Comparison of ENCODE assay signal across 1 cellular context in genomic region chr1:120176092-120176855, GRCh38.
TF ChIP-seq lines count a peak whose summit lies in the region.

Gene SEC22B (minus strand): TSS chr1:120176520. CDS start chr1:120176381, 139 bp downstream.

TF ChIP-seq in K562, 482 proteins besides CTCF, POLR2A, EP300 and RAD21 (continued from another document and continues in another):
- TF ChIP-seq NCOA2 (IDR thresholded peaks at IDR 0.05; ENCODE audit: partially characterized antibody in 2 of 2) (no peak), ELF2 (CRISPR knock-in tag; IDR thresholded peaks at IDR 0.05) (peak; percentile 94), SRSF7 (optimal IDR thresholded peaks at IDR 0.05; ENCODE audit: low read depth, low read length) (no peak), KDM5B (IDR thresholded peaks at IDR 0.05; ENCODE audit: insufficient replicate concordance, low read depth, low read length) (peak; percentile 96), DDX20 (tag; IDR thresholded peaks at IDR 0.05; ENCODE audit: low read depth) (peak; percentile 70; the same call in 1 of the 2 replicates), ZBTB1 (CRISPR knock-in tag; IDR thresholded peaks at IDR 0.05; ENCODE audit: borderline replicate concordance, low read depth) (0 out of 2 replicates have a peak, but pooled peaks have one; percentile 43), EP400 (IDR thresholded peaks at IDR 0.05) (peak; percentile 99), KAT7 (CRISPR knock-in tag; IDR thresholded peaks at IDR 0.05; ENCODE audit: borderline replicate concordance) (peak; percentile 98), RHOXF2B (CRISPR knock-in tag; conservative IDR thresholded peaks at IDR 0.05) (no peak), CHCHD3 (CRISPR knock-in tag; IDR thresholded peaks at IDR 0.05) (peak; percentile 51; the same call in 1 of the 2 replicates), ZNF780A (CRISPR knock-in tag; IDR thresholded peaks at IDR 0.05) (no peak), CEBPB (tag; IDR thresholded peaks at IDR 0.05) (no peak), SOX6 (IDR thresholded peaks at IDR 0.05) (peak; percentile 76), MECOM (CRISPR knock-in tag; IDR thresholded peaks at IDR 0.05) (no peak), ATF7 (IDR thresholded peaks at IDR 0.05) (peak; percentile 89), GATAD2A (IDR thresholded peaks at IDR 0.05) (peak; percentile 80), HSF4 (CRISPR knock-in tag; IDR thresholded peaks at IDR 0.05; ENCODE audit: borderline replicate concordance) (no peak), PRMT5 (CRISPR knock-in tag; IDR thresholded peaks at IDR 0.05) (no peak), PURB (CRISPR knock-in tag; IDR thresholded peaks at IDR 0.05; ENCODE audit: low read depth) (no peak), KLF1 (tag; IDR thresholded peaks at IDR 0.05) (no peak), ARNT (IDR thresholded peaks at IDR 0.05) (peak; percentile 89 to 93), GTF3C2 (IDR thresholded peaks at IDR 0.05; ENCODE audit: borderline replicate concordance, extremely low read depth, insufficient read length) (no peak), GATAD2B (IDR thresholded peaks at IDR 0.05; ENCODE audit: borderline replicate concordance) (peak; percentile 83), FOXP1 (CRISPR knock-in tag; IDR thresholded peaks at IDR 0.05) (no peak), MAFF (IDR thresholded peaks at IDR 0.05; ENCODE audit: low read length) (no peak; the same call in 1 of the 2 replicates), HDAC6 (IDR thresholded peaks at IDR 0.05; ENCODE audit: low read depth, low read length) (0 out of 2 replicates have a peak, but pooled peaks have one; percentile 78), ZNF764 (CRISPR knock-in tag; IDR thresholded peaks at IDR 0.05; ENCODE audit: low read depth) (no peak), ZFP36 (IDR thresholded peaks at IDR 0.05; ENCODE audit: low read depth, low read length, partially characterized antibody) (peak; percentile 17), IRF2 (CRISPR knock-in tag; IDR thresholded peaks at IDR 0.05) (no peak), NCOA4 (IDR thresholded peaks at IDR 0.05; ENCODE audit: partially characterized antibody) (no peak), SMARCC2 (IDR thresholded peaks at IDR 0.05; ENCODE audit: low read depth) (no peak), PHF8 (IDR thresholded peaks at IDR 0.05; ENCODE audit: borderline replicate concordance, low read length) (peak; percentile 99), KDM1A (IDR thresholded peaks at IDR 0.05) (no peak), ATF1 (CRISPR knock-in tag; IDR thresholded peaks at IDR 0.05) (no peak), ATF1 (tag; IDR thresholded peaks at IDR 0.05) (peak; percentile 95), CREM (IDR thresholded peaks at IDR 0.05; ENCODE audit: low read depth) (peak; percentile 95), CBX2 (IDR thresholded peaks at IDR 0.05; ENCODE audit: insufficient read depth, low read length, poor library complexity, severe bottlenecking) (no peak), TAF15 (IDR thresholded peaks at IDR 0.05; ENCODE audit: low read depth, low read length) (no peak), CSDE1 (IDR thresholded peaks at IDR 0.05) (0 out of 4 replicates have a peak, but pooled peaks of 1 of the 2 experiments have one; percentile 44), ZNF551 (CRISPR knock-in tag; IDR thresholded peaks at IDR 0.05) (no peak), ZNF174 (CRISPR knock-in tag; IDR thresholded peaks at IDR 0.05) (0 out of 2 replicates have a peak, but pooled peaks have one; percentile 29), RBBP5 (IDR thresholded peaks at IDR 0.05; ENCODE audit: borderline replicate concordance, insufficient read depth, low read length, poor library complexity, severe bottlenecking) (peak; percentile 91), ZNF184 (CRISPR knock-in tag; IDR thresholded peaks at IDR 0.05) (no peak), MAFG (tag; conservative IDR thresholded peaks at IDR 0.05) (peak; percentile 20; the same call in 1 of the 2 replicates), ZKSCAN3 (CRISPR knock-in tag; IDR thresholded peaks at IDR 0.05) (no peak), ZNF134 (CRISPR knock-in tag; conservative IDR thresholded peaks at IDR 0.05) (no peak; the same call in 1 of the 2 replicates), TAF7 (tag; IDR thresholded peaks at IDR 0.05) (peak; percentile 84), ZNF316 (IDR thresholded peaks at IDR 0.05) (peak; percentile 55; the same call in 1 of the 2 replicates), CBFA2T2 (conservative IDR thresholded peaks at IDR 0.05) (no peak), CREBBP (IDR thresholded peaks at IDR 0.05; ENCODE audit: low read depth, low read length) (no peak), TFE3 (CRISPR knock-in tag; IDR thresholded peaks at IDR 0.05) (no peak), HNRNPK (IDR thresholded peaks at IDR 0.05; ENCODE audit: low read depth, low read length, poor library complexity, severe bottlenecking) (no peak), ZZZ3 (IDR thresholded peaks at IDR 0.05) (peak; percentile 74; the same call in 1 of the 2 replicates), PYGO2 (tag; IDR thresholded peaks at IDR 0.05) (no peak), SREBF1 (IDR thresholded peaks at IDR 0.05; ENCODE audit: borderline replicate concordance, low read depth, low read length) (peak; percentile 32; the same call in 1 of the 2 replicates), ZNF57 (CRISPR knock-in tag; IDR thresholded peaks at IDR 0.05) (0 out of 2 replicates have a peak, but pooled peaks have one; percentile 35), ZNF695 (CRISPR knock-in tag; IDR thresholded peaks at IDR 0.05) (no peak), NFIC (IDR thresholded peaks at IDR 0.05) (peak; percentile 76), FIP1L1 (IDR thresholded peaks at IDR 0.05; ENCODE audit: low read depth, low read length, poor library complexity, severe bottlenecking) (no peak), ETV1 (tag; conservative IDR thresholded peaks at IDR 0.05; ENCODE audit: low read depth) (peak; percentile 95), ZBED1 (IDR thresholded peaks at IDR 0.05) (peak; percentile 66; the same call in 1 of the 2 replicates), HCFC1 (IDR thresholded peaks at IDR 0.05; ENCODE audit: low read depth, low read length) (peak; percentile 91), IFI16 (CRISPR knock-in tag; IDR thresholded peaks at IDR 0.05) (no peak), BACH1 (tag; IDR thresholded peaks at IDR 0.05) (no peak), HNRNPH1 (optimal IDR thresholded peaks at IDR 0.05; ENCODE audit: low read depth, low read length) (no peak), MTA3 (IDR thresholded peaks at IDR 0.05; ENCODE audit: borderline replicate concordance) (peak; percentile 94), ZKSCAN1 (IDR thresholded peaks at IDR 0.05; ENCODE audit: low read depth, low read length) (peak; percentile 62; the same call in 1 of the 2 replicates), USF1 (CRISPR knock-in tag; IDR thresholded peaks at IDR 0.05) (no peak), ZBTB17 (CRISPR knock-in tag; IDR thresholded peaks at IDR 0.05) (no peak; the same call in 1 of the 2 replicates), E2F3 (CRISPR knock-in tag; IDR thresholded peaks at IDR 0.05) (no peak)
- TF ChIP-seq, protein P1, sequence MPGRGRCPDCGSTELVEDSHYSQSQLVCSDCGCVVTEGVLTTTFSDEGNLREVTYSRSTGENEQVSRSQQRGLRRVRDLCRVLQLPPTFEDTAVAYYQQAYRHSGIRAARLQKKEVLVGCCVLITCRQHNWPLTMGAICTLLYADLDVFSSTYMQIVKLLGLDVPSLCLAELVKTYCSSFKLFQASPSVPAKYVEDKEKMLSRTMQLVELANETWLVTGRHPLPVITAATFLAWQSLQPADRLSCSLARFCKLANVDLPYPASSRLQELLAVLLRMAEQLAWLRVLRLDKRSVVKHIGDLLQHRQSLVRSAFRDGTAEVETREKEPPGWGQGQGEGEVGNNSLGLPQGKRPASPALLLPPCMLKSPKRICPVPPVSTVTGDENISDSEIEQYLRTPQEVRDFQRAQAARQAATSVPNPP (IDR thresholded peaks at IDR 0.05; ENCODE audit: borderline replicate concordance, insufficient read depth, insufficient read length) = no peak
- TF ChIP-seq, protein P2, sequence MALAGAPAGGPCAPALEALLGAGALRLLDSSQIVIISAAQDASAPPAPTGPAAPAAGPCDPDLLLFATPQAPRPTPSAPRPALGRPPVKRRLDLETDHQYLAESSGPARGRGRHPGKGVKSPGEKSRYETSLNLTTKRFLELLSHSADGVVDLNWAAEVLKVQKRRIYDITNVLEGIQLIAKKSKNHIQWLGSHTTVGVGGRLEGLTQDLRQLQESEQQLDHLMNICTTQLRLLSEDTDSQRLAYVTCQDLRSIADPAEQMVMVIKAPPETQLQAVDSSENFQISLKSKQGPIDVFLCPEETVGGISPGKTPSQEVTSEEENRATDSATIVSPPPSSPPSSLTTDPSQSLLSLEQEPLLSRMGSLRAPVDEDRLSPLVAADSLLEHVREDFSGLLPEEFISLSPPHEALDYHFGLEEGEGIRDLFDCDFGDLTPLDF (CRISPR knock-in tag; IDR thresholded peaks at IDR 0.05) = no peak; the same call in 1 of the 2 replicates
- TF ChIP-seq, protein P3, sequence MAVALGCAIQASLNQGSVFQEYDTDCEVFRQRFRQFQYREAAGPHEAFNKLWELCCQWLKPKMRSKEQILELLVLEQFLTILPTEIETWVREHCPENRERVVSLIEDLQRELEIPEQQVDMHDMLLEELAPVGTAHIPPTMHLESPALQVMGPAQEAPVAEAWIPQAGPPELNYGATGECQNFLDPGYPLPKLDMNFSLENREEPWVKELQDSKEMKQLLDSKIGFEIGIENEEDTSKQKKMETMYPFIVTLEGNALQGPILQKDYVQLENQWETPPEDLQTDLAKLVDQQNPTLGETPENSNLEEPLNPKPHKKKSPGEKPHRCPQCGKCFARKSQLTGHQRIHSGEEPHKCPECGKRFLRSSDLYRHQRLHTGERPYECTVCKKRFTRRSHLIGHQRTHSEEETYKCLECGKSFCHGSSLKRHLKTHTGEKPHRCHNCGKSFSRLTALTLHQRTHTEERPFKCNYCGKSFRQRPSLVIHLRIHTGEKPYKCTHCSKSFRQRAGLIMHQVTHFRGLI (CRISPR knock-in tag; IDR thresholded peaks at IDR 0.05) = 0 out of 2 replicates have a peak, but pooled peaks have one; percentile 29
- TF ChIP-seq, protein P4, sequence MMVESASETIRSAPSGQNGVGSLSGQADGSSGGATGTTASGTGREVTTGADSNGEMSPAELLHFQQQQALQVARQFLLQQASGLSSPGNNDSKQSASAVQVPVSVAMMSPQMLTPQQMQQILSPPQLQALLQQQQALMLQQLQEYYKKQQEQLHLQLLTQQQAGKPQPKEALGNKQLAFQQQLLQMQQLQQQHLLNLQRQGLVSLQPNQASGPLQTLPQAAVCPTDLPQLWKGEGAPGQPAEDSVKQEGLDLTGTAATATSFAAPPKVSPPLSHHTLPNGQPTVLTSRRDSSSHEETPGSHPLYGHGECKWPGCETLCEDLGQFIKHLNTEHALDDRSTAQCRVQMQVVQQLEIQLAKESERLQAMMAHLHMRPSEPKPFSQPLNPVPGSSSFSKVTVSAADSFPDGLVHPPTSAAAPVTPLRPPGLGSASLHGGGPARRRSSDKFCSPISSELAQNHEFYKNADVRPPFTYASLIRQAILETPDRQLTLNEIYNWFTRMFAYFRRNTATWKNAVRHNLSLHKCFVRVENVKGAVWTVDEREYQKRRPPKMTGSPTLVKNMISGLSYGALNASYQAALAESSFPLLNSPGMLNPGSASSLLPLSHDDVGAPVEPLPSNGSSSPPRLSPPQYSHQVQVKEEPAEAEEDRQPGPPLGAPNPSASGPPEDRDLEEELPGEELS (CRISPR knock-in tag; IDR thresholded peaks at IDR 0.05; ENCODE audit: borderline replicate concordance) = no peak; the same call in 1 of the 2 replicates
- TF ChIP-seq, protein P5, sequence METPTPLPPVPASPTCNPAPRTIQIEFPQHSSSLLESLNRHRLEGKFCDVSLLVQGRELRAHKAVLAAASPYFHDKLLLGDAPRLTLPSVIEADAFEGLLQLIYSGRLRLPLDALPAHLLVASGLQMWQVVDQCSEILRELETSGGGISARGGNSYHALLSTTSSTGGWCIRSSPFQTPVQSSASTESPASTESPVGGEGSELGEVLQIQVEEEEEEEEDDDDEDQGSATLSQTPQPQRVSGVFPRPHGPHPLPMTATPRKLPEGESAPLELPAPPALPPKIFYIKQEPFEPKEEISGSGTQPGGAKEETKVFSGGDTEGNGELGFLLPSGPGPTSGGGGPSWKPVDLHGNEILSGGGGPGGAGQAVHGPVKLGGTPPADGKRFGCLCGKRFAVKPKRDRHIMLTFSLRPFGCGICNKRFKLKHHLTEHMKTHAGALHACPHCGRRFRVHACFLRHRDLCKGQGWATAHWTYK (CRISPR knock-in tag; IDR thresholded peaks at IDR 0.05) = no peak
